Comparison of ENCODE assay signal across 20 cellular contexts in genomic region chr6:40349566-40350192, GRCh38.
DNase-seq lines count a peak whose midpoint lies in the region; TF ChIP-seq lines count a peak whose summit lies in the region.
"Had no signal": no experiment of that assay in that cellular context is flagged by ENCODE, and none has a peak within 500 bp of the region (broad histone marks: within the 10 kb centered on the region; RNA-seq: fewer than 3 reads in every experiment).

No MANE protein-coding gene starts in this region.

- H3K36me3 ChIP-seq in mesodermal cell (ENCODE audit: control insufficient read depth, insufficient read depth, low read length) (no peaks in the 10 kb centered on the region), testis (ENCODE audit: low read depth, missing control alignments) (no peaks in the 10 kb centered on the region)
- H3K36me3 ChIP-seq: cardiac muscle cell, gastroesophageal sphincter, transverse colon had no signal

- intact Hi-C loops in testis (cut with DNase I; ENCODE audit: low total_unique reads) = no loop called here

- H3K4me1 ChIP-seq in mesodermal cell (ENCODE audit: control insufficient read depth, insufficient read depth, low read length, poor library complexity, severe bottlenecking) (peaks cover 54% of the 10 kb centered on the region), testis (peaks cover 17% of the 10 kb centered on the region)
- H3K4me1 ChIP-seq: gastroesophageal sphincter, transverse colon had no signal

- no peak for TF ChIP-seq POLR2A in testis (IDR thresholded peaks at IDR 0.05)
- TF ChIP-seq POLR2A in erythroblast (IDR thresholded peaks at IDR 0.05; ENCODE audit: low read length) = no peak

- no peaks in the 10 kb centered on the region for H3K27me3 ChIP-seq in testis
- H3K27me3 ChIP-seq: cardiac muscle cell, transverse colon had no signal

- H3K9me3 ChIP-seq in mesodermal cell (ENCODE audit: control insufficient read depth, low read length) (no peaks in the 10 kb centered on the region), testis (no peaks in the 10 kb centered on the region)
- H3K9me3 ChIP-seq: gastroesophageal sphincter, mucosa of descending colon, transverse colon had no signal

- WGBS in mesodermal cell (ENCODE audit: insufficient coverage in 2 of 2), 2 experiments = 67 to 79% methylated on average over 8 to 9 of the region's 11 CpGs
- WGBS in testis, 2 donors = 33 to 36% methylated on average over 10 to 11 of the region's 11 CpGs

- H3K27ac ChIP-seq in mesodermal cell (ENCODE audit: low read depth, low read length, severe bottlenecking) (peak overlapping the region; percentile 55), testis (no peak overlapping the region)
- H3K27ac ChIP-seq: cardiac muscle cell, gastroesophageal sphincter, transverse colon had no signal

- TF ChIP-seq CTCF in testis (IDR thresholded peaks at IDR 0.05) = no peak

- DNase-seq in NCI-H510A treated with DMSO at 0.1 percent for 48 hours (lab: John Stamatoyannopoulos, UW) (peak; percentile 29), NCI-H510A (lab: John Stamatoyannopoulos, UW) (no peak), NCI-H69 (lab: John Stamatoyannopoulos, UW) (peak; percentile 60), testis (peak; percentile 15), A172 (ENCODE audit: low spot score) (no peak), erythroblast (lab: John Stamatoyannopoulos, UW) (no peak), NCI-H226 (no peak)
- DNase-seq: 8988T; activated CD8-positive, alpha-beta memory T cell treated with anti-CD3 and anti-CD28 coated beads, Interleukin-2, amount 50 U/mL, for 48 hours; GDM1; mucosa of descending colon; NCI-H1436 treated with DMSO at 0.1 percent for 48 hours; NCI-H2227 treated with DMSO at 0.1 percent for 48 hours; occipital lobe; stimulated activated naive CD8-positive, alpha-beta T cell treated with anti-CD3 and anti-CD28 coated beads, Interleukin-15, Interleukin-2, amounts not matched to agents 100 U/mL and 50 U/mL, for 24 hours; T-helper 1 cell; transverse colon had no signal

- no peak overlapping the region for H3K4me3 ChIP-seq in mesodermal cell (ENCODE audit: extremely low read depth, insufficient read depth, low read length, poor library complexity, severe bottlenecking)
- H3K4me3 ChIP-seq in testis = no peak overlapping the region
- H3K4me3 ChIP-seq: cardiac muscle cell, gastroesophageal sphincter, mucosa of descending colon, transverse colon had no signal

Comparison
In these comparisons a context has a peak if more than half of its experiments do, and no peak if none do; other contexts are left out.
1. DNase-seq: peak in NCI-H510A treated with DMSO at 0.1 percent for 48 hours (single experiment), NCI-H69 (single experiment) and testis (single experiment); none in NCI-H510A (single experiment), A172 (single experiment), erythroblast (0 of 2) and NCI-H226 (single experiment).